Comparison of ENCODE assay signal across 8 cellular contexts in the genomic region with DNA sequence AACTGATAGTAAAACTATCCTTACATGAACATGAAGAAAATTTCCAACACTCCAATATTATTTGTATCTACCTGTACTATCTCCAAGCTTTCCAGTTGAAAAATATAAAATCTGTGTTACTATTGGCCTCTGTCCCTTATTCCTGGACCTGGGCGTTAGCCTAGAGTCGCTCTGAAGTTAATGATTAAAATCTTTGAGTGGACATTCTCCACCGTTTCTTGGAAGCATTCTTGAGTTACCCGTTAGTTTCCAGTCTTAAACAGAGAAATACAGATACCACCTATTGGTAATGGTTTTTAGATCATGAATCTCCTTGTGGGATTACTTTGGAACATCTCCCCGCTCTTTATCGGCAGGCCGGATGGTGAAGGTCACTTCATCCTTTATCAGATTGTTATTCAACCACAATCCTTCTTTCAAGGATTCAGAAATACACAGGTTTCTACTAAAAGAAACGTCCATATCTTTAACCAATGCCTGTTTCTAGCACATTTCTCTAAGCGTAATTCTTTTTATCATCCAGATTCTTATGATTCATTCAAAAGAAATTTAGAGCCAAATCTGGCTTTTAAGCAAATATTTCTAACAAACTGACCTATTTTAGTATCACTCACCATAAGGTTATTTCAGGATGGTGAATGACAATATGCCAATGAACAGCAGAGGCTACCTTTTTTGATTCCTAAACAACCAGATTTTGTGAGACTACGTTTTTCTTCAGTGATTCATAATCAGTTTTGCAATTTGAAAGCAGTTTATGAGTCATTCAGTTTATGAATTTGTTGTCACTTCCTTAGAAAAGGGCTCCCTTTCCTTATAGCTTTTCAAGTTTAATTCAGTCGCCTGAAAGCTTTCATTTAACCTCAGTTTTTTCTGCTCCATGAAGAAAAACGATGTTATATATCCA.
DNase-seq lines count a peak whose midpoint lies in the region; TF ChIP-seq lines count a peak whose summit lies in the region.

No MANE protein-coding gene starts in this region.

- BruUV-seq in OCI-LY7 (replicated peaks; lab: Mats Ljungman, UMichigan), result no TSS peak

- H2AFZ ChIP-seq in OCI-LY7 (ENCODE audit: low read length), result peak overlapping the region; percentile 63

- H3K4me2 ChIP-seq in OCI-LY7 (ENCODE audit: low read length), result peak overlapping the region; percentile 63

- CTCF ChIA-PET in OCI-LY7 (lab: Charles Lee; ENCODE audit: unreplicated experiment), result no interaction called here

- TF ChIP-seq EP300 in esophagus muscularis mucosa (IDR thresholded peaks at IDR 0.05), result no peak

- no peaks in the 10 kb centered on the region for H3K36me3 ChIP-seq in OCI-LY7 (ENCODE audit: insufficient read depth, low read length)
- H3K36me3 ChIP-seq in esophagus muscularis mucosa, result no peaks in the 10 kb centered on the region

- H3K4me1 ChIP-seq in OCI-LY7 (ENCODE audit: insufficient read depth, low read length, poor library complexity, severe bottlenecking) (peaks cover 26% of the 10 kb centered on the region), esophagus muscularis mucosa (peaks cover 15 to 33% (median 28%) of the 10 kb centered on the region in 4 donors)

- H3K9me2 ChIP-seq in OCI-LY7 (ENCODE audit: insufficient read depth, low read length), result no peaks in the 10 kb centered on the region

- H3K4me3 ChIP-seq in OCI-LY7 (ENCODE audit: low read depth, low read length, poor library complexity, severe bottlenecking) (no peak overlapping the region), esophagus muscularis mucosa (no peak overlapping the region)

- H3K9me3 ChIP-seq in OCI-LY7 (ENCODE audit: low read length), result no peaks in the 10 kb centered on the region
- H3K9me3 ChIP-seq in esophagus muscularis mucosa, result no peaks in the 10 kb centered on the region

- 71% methylated on average over 12 of the region's 12 CpGs for WGBS in esophagus muscularis mucosa

- no peaks in the 10 kb centered on the region for H3K27me3 ChIP-seq in esophagus muscularis mucosa

- DNase-seq in GM03348 (ENCODE audit: low spot score) (peak; percentile 55), OCI-LY7 (ENCODE audit: low spot score) (no peak), esophagus muscularis mucosa (ENCODE audit: extremely low spot score) (no peak), renal cortical epithelial cell (ENCODE audit: low read depth) (peak; percentile 91), mucosa of gallbladder (ENCODE audit: low spot score) (no peak), NCI-H2107 treated with DMSO at 0.1 percent for 48 hours (lab: John Stamatoyannopoulos, UW; ENCODE audit: unreplicated experiment) (no peak), occipital lobe (lab: John Stamatoyannopoulos, UW) (no peak), NCI-H146 treated with DMSO at 0.1 percent for 48 hours (lab: John Stamatoyannopoulos, UW; ENCODE audit: unreplicated experiment) (no peak)

- intact Hi-C loops in OCI-LY7 (cut with micrococcal nuclease; ENCODE audit: unreplicated experiment) (no loop called here), esophagus muscularis mucosa (cut with DNase I) (no loop called here)

- H3K79me2 ChIP-seq in OCI-LY7 (ENCODE audit: insufficient read depth, low read depth, low read length), result no peaks in the 10 kb centered on the region

- H4K20me1 ChIP-seq in OCI-LY7 (ENCODE audit: insufficient read depth, low read length), result no peaks in the 10 kb centered on the region

- TF ChIP-seq CTCF in OCI-LY7 (conservative IDR thresholded peaks at IDR 0.05; ENCODE audit: low read length), result no peak
- TF ChIP-seq CTCF in esophagus muscularis mucosa (IDR thresholded peaks at IDR 0.05), result no peak

- H3K27ac ChIP-seq in OCI-LY7 (ENCODE audit: low read depth, low read length, poor library complexity, severe bottlenecking) (no peak overlapping the region), esophagus muscularis mucosa (replicated peaks in 1 of 4) (peak overlapping the region; percentile 67 to 82 (median 78))

- TF ChIP-seq POLR2A in esophagus muscularis mucosa (IDR thresholded peaks at IDR 0.05; ENCODE audit: low read depth), result no peak

- POLR2A ChIA-PET in OCI-LY7 (lab: Charles Lee), result no interaction called here

Comparison
In these comparisons a context has a peak if more than half of its experiments do, and no peak if none do; other contexts are left out.
1. DNase-seq: peak in GM03348 (single experiment) and renal cortical epithelial cell (single experiment); none in OCI-LY7 (single experiment), esophagus muscularis mucosa (single experiment), mucosa of gallbladder (single experiment), NCI-H2107 treated with DMSO at 0.1 percent for 48 hours (single experiment), occipital lobe (single experiment) and NCI-H146 treated with DMSO at 0.1 percent for 48 hours (single experiment).